Comparison of ENCODE assay signal across 18 cellular contexts in genomic region chr21:27566521-27566920, GRCh38.
"Had no signal": no experiment of that assay in that cellular context is flagged by ENCODE, and none has a peak within 500 bp of the region (broad histone marks: within the 10 kb centered on the region; RNA-seq: fewer than 3 reads in every experiment).

No MANE protein-coding gene starts in this region.

- H3K4me1 ChIP-seq: lower lobe of right lung, thyroid gland had no signal

- H3K27me3 ChIP-seq: esophagus muscularis mucosa, neutrophil, thyroid gland had no signal

- H3K27ac ChIP-seq: esophagus muscularis mucosa, left ventricle myocardium inferior, lower lobe of right lung, neutrophil, thyroid gland had no signal

- FAIRE-seq: endometrium, kidney, urothelium cell line had no signal

- H3K4me2 ChIP-seq: smooth muscle cell had no signal

- H3K36me3 ChIP-seq: esophagus muscularis mucosa, left ventricle myocardium inferior, lower lobe of right lung, neutrophil, thyroid gland had no signal

- H3K9me3 ChIP-seq: esophagus muscularis mucosa, left ventricle myocardium inferior, lower lobe of right lung, neutrophil, thyroid gland had no signal

- ATAC-seq: left cardiac atrium, lower lobe of right lung, right cardiac atrium had no signal

- DNase-seq: effector memory CD4-positive, alpha-beta T cell; foreskin fibroblast; immature natural killer cell; kidney; left cardiac atrium; left ventricle myocardium inferior; lower lobe of right lung; naive B cell; nephron progenitor cell; right cardiac atrium; stimulated activated CD4-positive, alpha-beta T cell treated with anti-CD3 and anti-CD28 coated beads, Interleukin-2, amount 100 ng/mL, for 48 hours; stimulated activated naive CD4-positive, alpha-beta T cell treated with Interleukin-2 at 50 U/mL for 16 hours; thyroid gland had no signal

- H3K4me3 ChIP-seq: esophagus muscularis mucosa, left ventricle myocardium inferior, lower lobe of right lung, smooth muscle cell, thyroid gland had no signal
